ENCODE assay signal across 26 cellular contexts in genomic region chr2:216078776-216079175, GRCh38. TPM values are rescaled to one million over a fixed set of nuclear protein-coding genes. Genes with fewer than 3 reads are reported as not detected.
DNase-seq lines count a peak whose midpoint lies in the region; ATAC-seq and TF ChIP-seq lines count a peak whose summit lies in the region.
"Had no signal": no experiment of that assay in that cellular context is flagged by ENCODE, and none has a peak within 500 bp of the region (broad histone marks: within the 10 kb centered on the region; RNA-seq: fewer than 3 reads in every experiment).

No MANE protein-coding gene starts in this region.

- H3K27ac Mint-ChIP-seq in activated naive CD8-positive, alpha-beta T cell treated with anti-CD3 and anti-CD28 coated beads for 36 hours = peak overlapping the region; percentile 42
- no peak overlapping the region for H3K27ac Mint-ChIP-seq in activated naive CD8-positive, alpha-beta T cell treated with anti-CD3 and anti-CD28 coated beads, Interleukin-2, amount 50 U/mL, for 24 hours
- no peak overlapping the region for H3K27ac Mint-ChIP-seq in HFFc6
- H3K27ac Mint-ChIP-seq: activated naive CD8-positive, alpha-beta T cell treated with anti-CD3 and anti-CD28 coated beads, Interleukin-2, amount 10 ng/mL, durations not matched to agents 7 days and 5 days; activated T-helper 2 cell treated with anti-CD3 and anti-CD28 coated beads, Interferon-gamma antibody, Interleukin-2, Interleukin-4, amounts not matched to agents 10 μg/mL and 5 μg/mL and 100 μg/mL, durations not matched to agents 14 hours and 24 hours and 36 hours; T-helper 2 cell treated with Interferon-gamma antibody and Interleukin-4, amounts not matched to agents 5 μg/mL and 100 μg/mL, for 36 hours had no signal

- ATAC-seq in activated naive CD8-positive, alpha-beta T cell treated with anti-CD3 and anti-CD28 coated beads, Interleukin-2, amount 50 U/mL, for 24 hours = no peak
- ATAC-seq in left lobe of liver (peak; percentile 15), GM21515 (IDR thresholded peaks at IDR 0.05; ENCODE audit: unreplicated experiment) (no peak)
- ATAC-seq: gastrocnemius medialis; lower lobe of right lung; stimulated activated naive CD8-positive, alpha-beta T cell treated with anti-CD3 and anti-CD28 coated beads, Interleukin-15, amount 100 ng/mL, for 72 hours had no signal

- DNase-seq in activated naive CD8-positive, alpha-beta T cell treated with anti-CD3 and anti-CD28 coated beads for 36 hours = no peak
- no peak for DNase-seq in activated naive CD8-positive, alpha-beta T cell treated with anti-CD3 and anti-CD28 coated beads, Interleukin-2, amount 50 U/mL, for 24 hours
- DNase-seq in SW480 (ENCODE audit: low spot score) (peak; percentile 23), left lobe of liver (ENCODE audit: low spot score) (no peak), NCI-H510A treated with DMSO at 0.1 percent for 48 hours (lab: John Stamatoyannopoulos, UW) (no peak), HFFc6 (no peak), DMS 273 treated with DMSO at 0.1 percent for 48 hours (lab: John Stamatoyannopoulos, UW) (no peak)
- DNase-seq: activated CD4-positive, alpha-beta T cell treated with anti-CD3 and anti-CD28 coated beads, Interleukin-2, amount 50 U/mL, for 1 hour; activated naive CD8-positive, alpha-beta T cell treated with anti-CD3 and anti-CD28 coated beads, Interleukin-2, amount 10 ng/mL, durations not matched to agents 7 days and 5 days; C1 segment of cervical spinal cord; effector CD4-positive, alpha-beta T cell; gastrocnemius medialis; hypothalamus; lower lobe of right lung; MV-4-11; NCI-H1694 treated with DMSO at 0.1 percent for 48 hours; NCI-H226; retina; stimulated activated CD4-positive, alpha-beta T cell treated with anti-CD3 and anti-CD28 coated beads, Interleukin-12 subunit alpha, Interleukin-12 subunit beta, amount 100 ng/mL, for 4 hours; stimulated activated CD4-positive, alpha-beta T cell treated with anti-CD3 and anti-CD28 coated beads, Interleukin-4, amount 100 ng/mL, for 4 hours; stimulated activated naive CD8-positive, alpha-beta T cell treated with anti-CD3 and anti-CD28 coated beads, Interleukin-15, amount 100 ng/mL, for 72 hours; transverse colon; WERI-Rb-1 had no signal

- peaks cover 2% of the 10 kb centered on the region for H3K9me3 Mint-ChIP-seq in activated naive CD8-positive, alpha-beta T cell treated with anti-CD3 and anti-CD28 coated beads for 36 hours
- H3K9me3 Mint-ChIP-seq in activated naive CD8-positive, alpha-beta T cell treated with anti-CD3 and anti-CD28 coated beads, Interleukin-2, amount 50 U/mL, for 24 hours = no peaks in the 10 kb centered on the region
- H3K9me3 Mint-ChIP-seq in HFFc6 = no peaks in the 10 kb centered on the region
- H3K9me3 Mint-ChIP-seq: activated naive CD8-positive, alpha-beta T cell treated with anti-CD3 and anti-CD28 coated beads, Interleukin-2, amount 10 ng/mL, durations not matched to agents 7 days and 5 days; activated T-helper 2 cell treated with anti-CD3 and anti-CD28 coated beads, Interferon-gamma antibody, Interleukin-2, Interleukin-4, amounts not matched to agents 10 μg/mL and 5 μg/mL and 100 μg/mL, durations not matched to agents 14 hours and 24 hours and 36 hours; stimulated activated naive CD8-positive, alpha-beta T cell treated with anti-CD3 and anti-CD28 coated beads, Interleukin-15, amount 100 ng/mL, for 72 hours; T-helper 2 cell treated with Interferon-gamma antibody and Interleukin-4, amounts not matched to agents 5 μg/mL and 100 μg/mL, for 36 hours had no signal

- H3K4me1 Mint-ChIP-seq in activated naive CD8-positive, alpha-beta T cell treated with anti-CD3 and anti-CD28 coated beads for 36 hours = peaks cover 45% of the 10 kb centered on the region
- peaks cover 54% of the 10 kb centered on the region for H3K4me1 Mint-ChIP-seq in activated naive CD8-positive, alpha-beta T cell treated with anti-CD3 and anti-CD28 coated beads, Interleukin-2, amount 50 U/mL, for 24 hours
- H3K4me1 Mint-ChIP-seq in HFFc6 (ENCODE audit: low read depth) = peaks cover 36% of the 10 kb centered on the region

- no peak for TF ChIP-seq CTCF in HFFc6 (IDR thresholded peaks at IDR 0.05)

- no peaks in the 10 kb centered on the region for H3K27me3 Mint-ChIP-seq in activated naive CD8-positive, alpha-beta T cell treated with anti-CD3 and anti-CD28 coated beads for 36 hours
- H3K27me3 Mint-ChIP-seq in activated naive CD8-positive, alpha-beta T cell treated with anti-CD3 and anti-CD28 coated beads, Interleukin-2, amount 50 U/mL, for 24 hours = no peaks in the 10 kb centered on the region
- peaks cover 12% of the 10 kb centered on the region for H3K27me3 Mint-ChIP-seq in HFFc6 (ENCODE audit: insufficient read depth)
- H3K27me3 Mint-ChIP-seq: stimulated activated naive CD8-positive, alpha-beta T cell treated with anti-CD3 and anti-CD28 coated beads, Interleukin-15, amount 100 ng/mL, for 72 hours had no signal

- H3K4me3 Mint-ChIP-seq in activated naive CD8-positive, alpha-beta T cell treated with anti-CD3 and anti-CD28 coated beads for 36 hours = no peak overlapping the region
- H3K4me3 Mint-ChIP-seq in activated naive CD8-positive, alpha-beta T cell treated with anti-CD3 and anti-CD28 coated beads, Interleukin-2, amount 50 U/mL, for 24 hours = no peak overlapping the region
- no peak overlapping the region for H3K4me3 Mint-ChIP-seq in HFFc6
- H3K4me3 Mint-ChIP-seq: activated naive CD8-positive, alpha-beta T cell treated with anti-CD3 and anti-CD28 coated beads, Interleukin-2, amount 10 ng/mL, durations not matched to agents 7 days and 5 days; T-helper 2 cell treated with Interferon-gamma antibody and Interleukin-4, amounts not matched to agents 5 μg/mL and 100 μg/mL, for 36 hours had no signal

- H3K36me3 Mint-ChIP-seq in activated naive CD8-positive, alpha-beta T cell treated with anti-CD3 and anti-CD28 coated beads for 36 hours = peaks cover 6% of the 10 kb centered on the region
- H3K36me3 Mint-ChIP-seq in activated naive CD8-positive, alpha-beta T cell treated with anti-CD3 and anti-CD28 coated beads, Interleukin-2, amount 50 U/mL, for 24 hours (ENCODE audit: low read depth) = no peaks in the 10 kb centered on the region
- H3K36me3 Mint-ChIP-seq in HFFc6 (ENCODE audit: low read depth) = no peaks in the 10 kb centered on the region

RNA-seq across cellular contexts. Expression of gene PECR, which starts 2.8 kb away (rescaled TPM):
- total RNA-seq in activated naive CD8-positive, alpha-beta T cell treated with anti-CD3 and anti-CD28 coated beads for 36 hours = 10 to 100 TPM; 15.3 to 16.2 TPM
- 95.5 TPM for total RNA-seq in left lobe of liver
- 1 to 10 TPM; 4.9 to 7.5 (median 6.4) TPM for total RNA-seq in HFFc6 (2021; fragmentation: NEBNext Ultra II Directional; extraction: Animal tissue kit (Norgen Biotek cat#: 25700))

RNA-seq across cellular contexts. Expression of gene TMEM169, which starts 2.9 kb away (rescaled TPM):
- under 1 TPM; 0.40 to 0.41 TPM for total RNA-seq in activated naive CD8-positive, alpha-beta T cell treated with anti-CD3 and anti-CD28 coated beads for 36 hours
- 1.5 TPM for total RNA-seq in left lobe of liver
- under 1 TPM in 3 of 6 experiments, not detected in 3; 0.09 to 0.25 (median 0.13) TPM for total RNA-seq in HFFc6 (2021; fragmentation: NEBNext Ultra II Directional; extraction: Animal tissue kit (Norgen Biotek cat#: 25700))
- total RNA-seq: gastrocnemius medialis had no signal

RNA-seq across cellular contexts. Expression of gene XRCC5, which starts 30.4 kb away (rescaled TPM):
- 100 to 1,000 TPM; 585 to 614 TPM for total RNA-seq in activated naive CD8-positive, alpha-beta T cell treated with anti-CD3 and anti-CD28 coated beads for 36 hours
- total RNA-seq in left lobe of liver = 101 TPM
- total RNA-seq in HFFc6 (2021; fragmentation: NEBNext Ultra II Directional; extraction: Animal tissue kit (Norgen Biotek cat#: 25700)) = 100 to 1,000 TPM; 291 to 372 (median 352) TPM
